Comparison of ENCODE assay signal across 8 cellular contexts in the genomic region with DNA sequence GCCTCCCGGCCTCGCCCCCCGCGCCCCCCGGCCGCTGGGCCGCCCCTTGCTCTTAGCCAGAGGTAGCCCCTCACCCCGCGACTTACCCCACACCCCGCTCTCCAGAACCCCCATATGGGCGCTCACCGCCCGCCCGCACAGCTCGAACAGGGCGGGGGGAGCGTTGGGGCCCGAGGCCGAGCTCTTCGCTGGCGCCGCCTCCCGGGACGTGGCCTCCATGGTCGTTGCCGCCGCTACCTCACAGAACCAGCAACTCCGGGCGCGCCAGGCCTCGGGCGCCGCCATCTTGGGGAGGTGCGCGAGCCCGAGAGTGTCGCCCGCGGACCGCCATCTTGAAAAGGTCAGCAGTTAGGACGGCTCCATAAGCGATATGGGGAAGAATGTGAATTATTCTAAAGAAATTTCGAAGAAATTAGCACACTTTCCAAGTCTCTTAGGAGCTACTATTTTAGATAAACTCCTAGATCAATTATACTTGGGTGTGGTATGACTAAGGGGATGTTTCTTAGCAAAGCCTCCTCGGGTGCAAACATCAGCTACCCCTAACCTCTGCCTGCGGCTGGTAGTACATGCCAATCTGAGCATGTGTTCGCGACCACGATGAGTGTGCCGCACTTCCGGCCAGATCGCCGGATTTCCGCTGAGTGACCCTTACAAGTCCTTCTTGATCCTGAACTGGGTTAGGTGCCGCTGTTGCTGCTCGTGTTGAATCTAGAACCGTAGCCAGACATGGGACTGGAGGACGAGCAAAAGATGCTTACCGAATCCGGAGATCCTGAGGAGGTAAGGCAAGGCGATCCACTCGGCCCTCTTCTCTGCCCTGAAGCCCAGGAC. TPM values are rescaled to one million over a fixed set of nuclear protein-coding genes. Genes with fewer than 3 reads are reported as not detected.
DNase-seq lines count a peak whose midpoint lies in the region; ATAC-seq and TF ChIP-seq lines count a peak whose summit lies in the region.

A gene with protein sequence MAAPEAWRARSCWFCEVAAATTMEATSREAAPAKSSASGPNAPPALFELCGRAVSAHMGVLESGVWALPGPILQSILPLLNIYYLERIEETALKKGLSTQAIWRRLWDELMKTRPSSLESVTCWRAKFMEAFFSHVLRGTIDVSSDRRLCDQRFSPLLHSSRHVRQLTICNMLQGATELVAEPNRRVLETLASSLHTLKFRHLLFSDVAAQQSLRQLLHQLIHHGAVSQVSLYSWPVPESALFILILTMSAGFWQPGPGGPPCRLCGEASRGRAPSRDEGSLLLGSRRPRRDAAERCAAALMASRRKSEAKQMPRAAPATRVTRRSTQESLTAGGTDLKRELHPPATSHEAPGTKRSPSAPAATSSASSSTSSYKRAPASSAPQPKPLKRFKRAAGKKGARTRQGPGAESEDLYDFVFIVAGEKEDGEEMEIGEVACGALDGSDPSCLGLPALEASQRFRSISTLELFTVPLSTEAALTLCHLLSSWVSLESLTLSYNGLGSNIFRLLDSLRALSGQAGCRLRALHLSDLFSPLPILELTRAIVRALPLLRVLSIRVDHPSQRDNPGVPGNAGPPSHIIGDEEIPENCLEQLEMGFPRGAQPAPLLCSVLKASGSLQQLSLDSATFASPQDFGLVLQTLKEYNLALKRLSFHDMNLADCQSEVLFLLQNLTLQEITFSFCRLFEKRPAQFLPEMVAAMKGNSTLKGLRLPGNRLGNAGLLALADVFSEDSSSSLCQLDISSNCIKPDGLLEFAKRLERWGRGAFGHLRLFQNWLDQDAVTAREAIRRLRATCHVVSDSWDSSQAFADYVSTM (minus strand): TSS at position 579 of the 834 bp plus-strand sequence. CDS start 294 bp downstream, at position 285.
A gene (plus strand): TSS at position 661 of the 834 bp plus-strand sequence. CDS start 69 bp downstream, at position 730.

- peak within 1 kb of the TSS; percentile 85 for H2AFZ ChIP-seq in KMS-11 (ENCODE audit: low read depth)

- no peaks in the 10 kb centered on the region for H3K27me3 ChIP-seq in KMS-11 (ENCODE audit: insufficient read depth, low read depth)
- H3K27me3 ChIP-seq in Peyer's patch: no peaks in the 10 kb centered on the region
- H3K27me3 ChIP-seq in muscle layer of colon (ENCODE audit: control insufficient read depth in 1 of 2, insufficient read depth in 2 of 2, low read length in 2 of 2): no peaks in the 10 kb centered on the region

- H3K79me2 ChIP-seq in KMS-11 (ENCODE audit: insufficient read depth, low read depth): peaks cover 82% of the 10 kb centered on the region

- TF ChIP-seq CTCF in KMS-11 (conservative IDR thresholded peaks at IDR 0.05; ENCODE audit: low read depth, low read length): no peak
- peak in 1 of 6 experiments; percentile 1 for TF ChIP-seq CTCF in Peyer's patch (IDR thresholded peaks at IDR 0.05)

- TF ChIP-seq POLR2A in Peyer's patch (IDR thresholded peaks at IDR 0.05): peak; percentile 83 to 91

- DNase-seq in DMS79 treated with DMSO at 0.1 percent for 48 hours (lab: John Stamatoyannopoulos, UW): peak; percentile 99
- peak; percentile 91 to 97 (median 96) for DNase-seq in Peyer's patch
- DNase-seq in activated T-cell treated with anti-CD3 and anti-CD28 coated beads, Interleukin-2, amount 50 U/mL, for 48 hours: peak; percentile 97
- DNase-seq in stimulated activated CD8-positive, alpha-beta memory T cell treated with anti-CD3 and anti-CD28 coated beads, Interleukin-7, amount 100 ng/mL, for 24 hours (ENCODE audit: low read depth): peak; percentile 82

- peak within 1 kb of the TSS; percentile 91 for H3K4me3 ChIP-seq in KMS-11 (IDR thresholded peaks at IDR 0.05; ENCODE audit: insufficient read depth, low read depth, low read length)
- peak within 1 kb of the TSS; percentile 78 to 92 (median 80) for H3K4me3 ChIP-seq in Peyer's patch
- H3K4me3 ChIP-seq in muscle layer of colon (ENCODE audit: low read depth in 1 of 2, low read length in 2 of 2): peak within 1 kb of the TSS; percentile 89 to 96

- H4K20me1 ChIP-seq in KMS-11 (ENCODE audit: insufficient read depth): no peaks in the 10 kb centered on the region

- peak within 1 kb of the TSS; percentile 92 for H3K4me2 ChIP-seq in KMS-11

- ATAC-seq in GM21737 (IDR thresholded peaks at IDR 0.05; ENCODE audit: unreplicated experiment): peak; percentile 72
- peak; percentile 93 for ATAC-seq in esophagus mucosa

- H3K27ac ChIP-seq in KMS-11 (peak within 1 kb of the TSS; percentile 78), Peyer's patch (peak within 1 kb of the TSS; percentile 89 to 94 (median 94)), muscle layer of colon (ENCODE audit: low read depth, low read length) (peak within 1 kb of the TSS; percentile 86)

- H3K4me1 ChIP-seq in KMS-11 (ENCODE audit: low read depth, poor library complexity, severe bottlenecking): peaks cover 21% of the 10 kb centered on the region
- peaks cover 0 to 42% (median 4%) of the 10 kb centered on the region in 4 donors for H3K4me1 ChIP-seq in Peyer's patch
- peaks cover 38% of the 10 kb centered on the region for H3K4me1 ChIP-seq in muscle layer of colon (ENCODE audit: insufficient read depth, low read length)

- H3K9ac ChIP-seq in KMS-11: peak within 1 kb of the TSS; percentile 96
- peak within 1 kb of the TSS; percentile 98 for H3K9ac ChIP-seq in muscle layer of colon (ENCODE audit: low read length)

- H3K36me3 ChIP-seq in KMS-11 (ENCODE audit: insufficient read depth): no peaks in the 10 kb centered on the region
- peaks cover 0 to 7% (median 0%) of the 10 kb centered on the region in 3 donors for H3K36me3 ChIP-seq in Peyer's patch
- H3K36me3 ChIP-seq in muscle layer of colon (ENCODE audit: insufficient read depth, low read length): no peaks in the 10 kb centered on the region

- H3K9me3 ChIP-seq in Peyer's patch (no peaks in the 10 kb centered on the region), muscle layer of colon (ENCODE audit: low read length) (no peaks in the 10 kb centered on the region)

RNA-seq across cellular contexts. Expression of the first gene that starts in this region (rescaled TPM):
- total RNA-seq in Peyer's patch (10 to 100 TPM; 19.8 to 72.3 (median 65.3) TPM), esophagus mucosa (42.0 TPM)

RNA-seq across cellular contexts. Expression of the second gene that starts in this region (rescaled TPM):
- total RNA-seq in Peyer's patch: 100 to 1,000 TPM; 230 to 300 (median 262) TPM
- 291 TPM for total RNA-seq in esophagus mucosa

Comparison
In these comparisons a context has a peak if more than half of its experiments do, and no peak if none do; other contexts are left out.
1. Peak in every context shown above with its lines: DNase-seq, ATAC-seq, H3K4me3 ChIP-seq and H3K27ac ChIP-seq.